Comparison of ENCODE assay signal across 1 cellular context in genomic region chr3:152298393-152299242, GRCh38.
TF ChIP-seq lines count a peak whose summit lies in the region.

No MANE protein-coding gene starts in this region.

TF ChIP-seq in HepG2, 621 proteins besides CTCF, POLR2A, EP300 and RAD21 (continued from another document and continues in another):
- TF ChIP-seq ZNF260 (CRISPR knock-in tag; IDR thresholded peaks at IDR 0.05; ENCODE audit: borderline replicate concordance, low read depth) (no peak), ZFP36 (IDR thresholded peaks at IDR 0.05; ENCODE audit: borderline replicate concordance, low read depth, low read length, partially characterized antibody) (no peak), ARNTL (CRISPR knock-in tag; IDR thresholded peaks at IDR 0.05) (peak; percentile 93), ZBED4 (CRISPR knock-in tag; IDR thresholded peaks at IDR 0.05; ENCODE audit: borderline replicate concordance) (no peak), ZNF563 (CRISPR knock-in tag; IDR thresholded peaks at IDR 0.05) (no peak), ZNF510 (CRISPR knock-in tag; IDR thresholded peaks at IDR 0.05; ENCODE audit: low read depth) (no peak), NFYB (CRISPR knock-in tag; IDR thresholded peaks at IDR 0.05) (peak; percentile 78), NR2F6 (IDR thresholded peaks at IDR 0.05) (peak; percentile 8; the same call in 1 of the 2 replicates), NR2F6 (CRISPR knock-in tag; IDR thresholded peaks at IDR 0.05) (peak; percentile 30; the same call in 1 of the 2 replicates), ZMYM4 (CRISPR knock-in tag; IDR thresholded peaks at IDR 0.05) (peak; percentile 83), SRSF4 (IDR thresholded peaks at IDR 0.05; ENCODE audit: low read depth, low read length, poor library complexity, severe bottlenecking) (no peak), ARID5B (CRISPR knock-in tag; IDR thresholded peaks at IDR 0.05) (peak; percentile 45; the same call in 1 of the 2 replicates), MED1 (CRISPR knock-in tag; IDR thresholded peaks at IDR 0.05) (peak; percentile 14; the same call in 1 of the 2 replicates), HNF1B (CRISPR knock-in tag; IDR thresholded peaks at IDR 0.05) (no peak), YEATS4 (CRISPR knock-in tag; IDR thresholded peaks at IDR 0.05; ENCODE audit: borderline replicate concordance) (peak; percentile 56; the same call in 1 of the 2 replicates), RFXANK (CRISPR knock-in tag; IDR thresholded peaks at IDR 0.05) (no peak), POLR2G (IDR thresholded peaks at IDR 0.05; ENCODE audit: low read depth, low read length) (peak; percentile 84), ZHX1 (CRISPR knock-in tag; IDR thresholded peaks at IDR 0.05; ENCODE audit: low read depth) (no peak), TBX3 (IDR thresholded peaks at IDR 0.05; ENCODE audit: borderline replicate concordance) (no peak), HIC2 (CRISPR knock-in tag; IDR thresholded peaks at IDR 0.05; ENCODE audit: low read depth) (no peak), KLF15 (CRISPR knock-in tag; IDR thresholded peaks at IDR 0.05; ENCODE audit: borderline replicate concordance) (no peak), PHF21A (CRISPR knock-in tag; IDR thresholded peaks at IDR 0.05) (peak; percentile 52; the same call in 1 of the 2 replicates), PATZ1 (CRISPR knock-in tag; IDR thresholded peaks at IDR 0.05) (0 out of 2 replicates have a peak, but pooled peaks have one; percentile 18), NR2F2 (IDR thresholded peaks at IDR 0.05; ENCODE audit: borderline replicate concordance, low read depth) (0 out of 2 replicates have a peak, but pooled peaks have one; percentile 13), MED8 (CRISPR knock-in tag; IDR thresholded peaks at IDR 0.05; ENCODE audit: insufficient replicate concordance) (no peak), HOXA7 (CRISPR knock-in tag; IDR thresholded peaks at IDR 0.05) (no peak), MIER3 (CRISPR knock-in tag; IDR thresholded peaks at IDR 0.05; ENCODE audit: borderline replicate concordance) (peak; percentile 32; the same call in 1 of the 2 replicates), ZFP82 (CRISPR knock-in tag; IDR thresholded peaks at IDR 0.05; ENCODE audit: borderline replicate concordance) (no peak), POGZ (CRISPR knock-in tag; IDR thresholded peaks at IDR 0.05) (peak; percentile 79), PHF20 (CRISPR knock-in tag; IDR thresholded peaks at IDR 0.05) (no peak), SSRP1 (CRISPR knock-in tag; IDR thresholded peaks at IDR 0.05) (peak; percentile 41; the same call in 1 of the 2 replicates), THAP7 (CRISPR knock-in tag; IDR thresholded peaks at IDR 0.05) (no peak), ZNF770 (CRISPR knock-in tag; IDR thresholded peaks at IDR 0.05) (no peak), ZNF572 (CRISPR knock-in tag; IDR thresholded peaks at IDR 0.05) (no peak), ZNF782 (CRISPR knock-in tag; IDR thresholded peaks at IDR 0.05; ENCODE audit: borderline replicate concordance) (no peak), ARID2 (CRISPR knock-in tag; IDR thresholded peaks at IDR 0.05; ENCODE audit: borderline replicate concordance) (peak; percentile 73; the same call in 1 of the 2 replicates), ELF3 (CRISPR knock-in tag; IDR thresholded peaks at IDR 0.05) (peak; percentile 82), DR1 (CRISPR knock-in tag; IDR thresholded peaks at IDR 0.05) (no peak), ZNF850 (CRISPR knock-in tag; conservative IDR thresholded peaks at IDR 0.05) (no peak), THYN1 (CRISPR knock-in tag; IDR thresholded peaks at IDR 0.05; ENCODE audit: borderline replicate concordance, low read depth) (no peak), ZNF839 (CRISPR knock-in tag; IDR thresholded peaks at IDR 0.05; ENCODE audit: borderline replicate concordance) (no peak), ZNF235 (CRISPR knock-in tag; IDR thresholded peaks at IDR 0.05; ENCODE audit: borderline replicate concordance) (no peak), MTF2 (CRISPR knock-in tag; IDR thresholded peaks at IDR 0.05; ENCODE audit: borderline replicate concordance) (no peak), NR3C1 (CRISPR knock-in tag; IDR thresholded peaks at IDR 0.05) (no peak), ZNF564 (CRISPR knock-in tag; IDR thresholded peaks at IDR 0.05) (no peak), ZFP36L2 (CRISPR knock-in tag; IDR thresholded peaks at IDR 0.05) (no peak), ZNF775 (CRISPR knock-in tag; IDR thresholded peaks at IDR 0.05; ENCODE audit: borderline replicate concordance) (no peak), MTF1 (CRISPR knock-in tag; IDR thresholded peaks at IDR 0.05) (no peak), SIN3A (IDR thresholded peaks at IDR 0.05; ENCODE audit: borderline replicate concordance, low read depth, low read length) (peak; percentile 75; the same call in 1 of the 2 replicates)
